17 cellular contexts compared by ENCODE assay signal in the genomic region with DNA sequence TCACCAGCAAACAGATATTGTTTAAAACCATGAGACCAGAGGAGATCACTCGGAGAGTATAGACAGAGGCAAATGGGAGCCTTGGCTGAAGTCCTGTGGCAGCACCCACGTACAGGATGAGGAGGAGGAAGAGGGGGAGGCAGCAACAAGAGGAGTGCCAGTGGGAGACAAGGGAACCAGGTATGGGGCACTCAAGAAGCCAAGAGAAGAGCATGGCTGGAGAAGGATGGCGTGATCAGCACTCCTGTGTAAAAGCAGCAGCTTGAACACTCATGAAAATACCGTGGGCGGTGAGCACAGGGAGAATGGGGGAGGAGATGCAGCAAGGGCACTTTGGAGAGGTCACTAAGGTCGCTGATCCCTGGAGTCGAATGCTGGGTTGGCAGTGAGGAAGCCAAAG. TPM values are rescaled to one million over a fixed set of nuclear protein-coding genes. Genes with fewer than 3 reads are reported as not detected.
A peak's percentile ranks its signal among the peaks of the same experiment; 100 is the strongest.
DNase-seq lines count a peak whose midpoint lies in the region; ATAC-seq and TF ChIP-seq lines count a peak whose summit lies in the region.
"Had no signal": no experiment of that assay in that cellular context is flagged by ENCODE, and none has a peak within 500 bp of the region (broad histone marks: within the 10 kb centered on the region; RNA-seq: fewer than 3 reads in every experiment).

No MANE protein-coding gene starts in this region.

- DNase-seq in CD14-positive monocyte (ENCODE audit: low spot score) (no peak), CD1c-positive myeloid dendritic cell (ENCODE audit: extremely low spot score) (peak; percentile 31), RWPE1 (ENCODE audit: low spot score) (no peak), neural crest cell (ENCODE audit: low read depth, low spot score) (no peak), SW480 (ENCODE audit: low spot score) (no peak)
- DNase-seq in activated CD8-positive, alpha-beta memory T cell treated with anti-CD3 and anti-CD28 coated beads, Interleukin-2, amount 50 U/mL, for 4 hours = no peak
- DNase-seq: ACHN; BE2C; C1 segment of cervical spinal cord; CD4-positive, alpha-beta memory T cell; DMS79 treated with DMSO at 0.1 percent for 48 hours; GF-D8; HCEC 1CT; HFFc6; IMR-90; KBM-7 had no signal

- H3K27me3 Mint-ChIP-seq in CD14-positive monocyte (ENCODE audit: low read depth in 3 of 3) (peaks cover 0 to 4% (median 0%) of the 10 kb centered on the region in 3 donors), neural crest cell (ENCODE audit: low read depth) (peaks cover 4% of the 10 kb centered on the region)

- intact Hi-C loops in CD14-positive monocyte (cut with micrococcal nuclease) = no loop called here

- H3K27ac ChIP-seq in RWPE1 = peak overlapping the region; percentile 8

- H3K9me3 Mint-ChIP-seq in CD14-positive monocyte = no peaks in the 10 kb centered on the region
- peaks cover 3% of the 10 kb centered on the region for H3K9me3 Mint-ChIP-seq in neural crest cell
- H3K9me3 Mint-ChIP-seq: CD4-positive, alpha-beta memory T cell; HFFc6 had no signal

- TF ChIP-seq CTCF in CD14-positive monocyte (IDR thresholded peaks at IDR 0.05) = no peak
- no peak for TF ChIP-seq CTCF in RWPE1 (conservative IDR thresholded peaks at IDR 0.05; ENCODE audit: low read depth)
- no peak for TF ChIP-seq CTCF in neural crest cell (conservative IDR thresholded peaks at IDR 0.05)

- ATAC-seq in GM21367 (IDR thresholded peaks at IDR 0.05; ENCODE audit: unreplicated experiment) = no peak

- H3K27ac Mint-ChIP-seq in CD14-positive monocyte (peak overlapping the region in 4 of 7 donors; percentile 13 to 63 (median 38)), neural crest cell (ENCODE audit: unreplicated experiment) (peak overlapping the region; percentile 37)
- H3K27ac Mint-ChIP-seq: HFFc6 had no signal

- H3K36me3 Mint-ChIP-seq in CD14-positive monocyte (no peaks in the 10 kb centered on the region), neural crest cell (ENCODE audit: low read depth) (peaks cover 3% of the 10 kb centered on the region)
- H3K36me3 Mint-ChIP-seq: CD4-positive, alpha-beta memory T cell had no signal

- CTCF ChIA-PET in RWPE1 (lab: Yijun Ruan, JAX) = no interaction called here

- H3K4me1 Mint-ChIP-seq in CD14-positive monocyte (peaks cover 39% of the 10 kb centered on the region), neural crest cell (peaks cover 17% of the 10 kb centered on the region)

- H3K4me3 Mint-ChIP-seq in CD14-positive monocyte (no peak overlapping the region), neural crest cell (no peak overlapping the region)
- H3K4me3 Mint-ChIP-seq: CD4-positive, alpha-beta memory T cell; HFFc6 had no signal

- POLR2A ChIA-PET in RWPE1 (lab: Yijun Ruan, JAX; ENCODE audit: low non-redundant PET) = no interaction called here

RNA-seq across cellular contexts. Expression of gene PRNP, which starts 15.8 kb away (rescaled TPM):
- polyA plus RNA-seq in CD14-positive monocyte = 100 to 1,000 TPM; 108 to 131 TPM
- 19.9 and 21.0 TPM in 2 replicates for total RNA-seq in neural crest cell

RNA-seq across cellular contexts. Expression of gene PRND, which starts 51.3 kb away (rescaled TPM):
- polyA plus RNA-seq in CD14-positive monocyte = not detected
- not detected in 2 replicates for total RNA-seq in neural crest cell
- total RNA-seq: CD4-positive, alpha-beta memory T cell; IMR-90 had no signal
- polyA plus RNA-seq: IMR-90 had no signal
